16 cellular contexts compared by ENCODE assay signal in the genomic region with DNA sequence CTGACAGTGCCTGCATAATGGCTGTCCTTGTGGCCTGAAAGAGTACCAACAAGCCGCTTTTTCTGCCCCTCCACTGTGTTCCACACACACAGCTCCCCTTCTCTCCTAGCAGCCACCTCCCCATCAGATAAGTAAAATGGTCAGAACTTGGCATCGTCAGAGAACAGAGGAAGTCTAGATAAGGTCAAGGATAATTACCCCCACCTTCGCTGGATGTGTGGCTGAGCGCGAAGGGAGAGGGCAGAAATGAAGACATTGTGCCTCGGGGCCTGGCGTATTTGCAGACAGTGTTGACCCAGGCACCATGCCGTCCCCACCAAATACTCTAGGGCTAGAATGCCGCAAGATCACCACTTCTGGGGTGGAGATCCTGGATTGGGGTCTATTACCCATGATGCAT. TPM values are rescaled to one million over a fixed set of nuclear protein-coding genes. Genes with fewer than 3 reads are reported as not detected.
DNase-seq lines count a peak whose midpoint lies in the region; ATAC-seq and TF ChIP-seq lines count a peak whose summit lies in the region.
"Had no signal": no experiment of that assay in that cellular context is flagged by ENCODE, and none has a peak within 500 bp of the region (broad histone marks: within the 10 kb centered on the region; RNA-seq: fewer than 3 reads in every experiment).

No MANE protein-coding gene starts in this region.

- no peak overlapping the region for H3K9ac ChIP-seq in mesendoderm (ENCODE audit: low read length)
- H3K9ac ChIP-seq: GM23248 had no signal

- H3K27me3 Mint-ChIP-seq in activated T-cell treated with anti-CD3 and anti-CD28 coated beads, Interleukin-2, amount 50 U/mL, for 24 hours = no peaks in the 10 kb centered on the region
- no peaks in the 10 kb centered on the region for H3K27me3 Mint-ChIP-seq in activated T-cell treated with anti-CD3 and anti-CD28 coated beads, Interleukin-2, amount 50 U/mL, for 72 hours (ENCODE audit: low read depth)
- H3K27me3 Mint-ChIP-seq: B cell had no signal

- no peak overlapping the region for H4K5ac ChIP-seq in mesendoderm (ENCODE audit: low read length)

- H3K9me3 Mint-ChIP-seq in activated T-cell treated with anti-CD3 and anti-CD28 coated beads, Interleukin-2, amount 50 U/mL, for 24 hours = no peaks in the 10 kb centered on the region
- no peaks in the 10 kb centered on the region for H3K9me3 Mint-ChIP-seq in activated T-cell treated with anti-CD3 and anti-CD28 coated beads, Interleukin-2, amount 50 U/mL, for 72 hours
- H3K9me3 Mint-ChIP-seq: CD8-positive, alpha-beta T cell had no signal

- no peaks in the 10 kb centered on the region for H3K4me1 Mint-ChIP-seq in activated T-cell treated with anti-CD3 and anti-CD28 coated beads, Interleukin-2, amount 50 U/mL, for 24 hours (ENCODE audit: low read depth)
- H3K4me1 Mint-ChIP-seq in activated T-cell treated with anti-CD3 and anti-CD28 coated beads, Interleukin-2, amount 50 U/mL, for 72 hours (ENCODE audit: low read depth) = no peaks in the 10 kb centered on the region

- no peak for TF ChIP-seq POLR2A in adrenal gland (IDR thresholded peaks at IDR 0.05)
- TF ChIP-seq POLR2A in testis (IDR thresholded peaks at IDR 0.05) = no peak

- H3K36me3 ChIP-seq in adrenal gland (replicated peaks in 1 of 2) (peaks cover 0 to 91% of the 10 kb centered on the region in 2 donors), testis (ENCODE audit: low read depth, missing control alignments) (no peaks in the 10 kb centered on the region), mesendoderm (ENCODE audit: control insufficient read depth, insufficient read depth, low read length) (peaks cover 13% of the 10 kb centered on the region)

- H3K27ac Mint-ChIP-seq in activated T-cell treated with anti-CD3 and anti-CD28 coated beads, Interleukin-2, amount 50 U/mL, for 24 hours = no peak overlapping the region
- no peak overlapping the region for H3K27ac Mint-ChIP-seq in activated T-cell treated with anti-CD3 and anti-CD28 coated beads, Interleukin-2, amount 50 U/mL, for 72 hours
- H3K27ac Mint-ChIP-seq: CD8-positive, alpha-beta T cell had no signal

- H3K4me3 ChIP-seq in adrenal gland (no peak overlapping the region), testis (no peak overlapping the region), mesendoderm (ENCODE audit: low read length) (no peak overlapping the region)
- H3K4me3 ChIP-seq: BLaER1 treated with 17β-estradiol and CSF1 and Interleukin-3, amounts not matched to agents 10 nM and 100 nM; GM23248; HAP-1 had no signal

- peak in 1 of 6 experiments; percentile 4 for TF ChIP-seq CTCF in adrenal gland (IDR thresholded peaks at IDR 0.05)
- no peak for TF ChIP-seq CTCF in testis (IDR thresholded peaks at IDR 0.05)

- no peak overlapping the region for H2BK5ac ChIP-seq in mesendoderm (ENCODE audit: low read length)

- H3K4me3 Mint-ChIP-seq in activated T-cell treated with anti-CD3 and anti-CD28 coated beads, Interleukin-2, amount 50 U/mL, for 24 hours = no peak overlapping the region
- H3K4me3 Mint-ChIP-seq in activated T-cell treated with anti-CD3 and anti-CD28 coated beads, Interleukin-2, amount 50 U/mL, for 72 hours = no peak overlapping the region
- H3K4me3 Mint-ChIP-seq: B cell; CD8-positive, alpha-beta T cell had no signal

- H3K79me1 ChIP-seq in mesendoderm (ENCODE audit: low read length) = no peaks in the 10 kb centered on the region

- H3K4me2 ChIP-seq in mesendoderm (ENCODE audit: low read length) = no peak overlapping the region
- H3K4me2 ChIP-seq: BLaER1 treated with 17β-estradiol and CSF1 and Interleukin-3, amounts not matched to agents 10 nM and 100 nM had no signal

- H3K56ac ChIP-seq in mesendoderm (ENCODE audit: low read length) = no peak overlapping the region

- H3K27me3 ChIP-seq in adrenal gland = no peaks in the 10 kb centered on the region
- no peaks in the 10 kb centered on the region for H3K27me3 ChIP-seq in testis
- no peaks in the 10 kb centered on the region for H3K27me3 ChIP-seq in mesendoderm (ENCODE audit: insufficient read depth, low read length, poor library complexity)
- H3K27me3 ChIP-seq: BLaER1 treated with 17β-estradiol and CSF1 and Interleukin-3, amounts not matched to agents 10 nM and 100 nM had no signal

- no peaks in the 10 kb centered on the region for H3K79me2 ChIP-seq in mesendoderm (ENCODE audit: control insufficient read depth, insufficient read depth, low read length)

- DNase-seq in activated T-cell treated with anti-CD3 and anti-CD28 coated beads, Interleukin-2, amount 50 U/mL, for 24 hours = peak; percentile 5
- no peak for DNase-seq in activated T-cell treated with anti-CD3 and anti-CD28 coated beads, Interleukin-2, amount 50 U/mL, for 72 hours
- DNase-seq in adrenal gland (peak in 6 of 7 donors; percentile 41 to 76 (median 64)), islet precursor cell (peak; percentile 50), testis (no peak), SW480 (ENCODE audit: low spot score) (no peak), mesendoderm (no peak), NK-92 (lab: John Stamatoyannopoulos, UW; ENCODE audit: unreplicated experiment) (no peak)
- DNase-seq: 8988T; CD8-positive, alpha-beta T cell; COR-L47; GM23248 had no signal

- no peak overlapping the region for H2BK120ac ChIP-seq in mesendoderm (ENCODE audit: low read depth, low read length)

- H3K27ac ChIP-seq in adrenal gland (peak overlapping the region; percentile 58 to 90 (median 78)), testis (peak overlapping the region; percentile 71 to 72), mesendoderm (ENCODE audit: low read depth, low read length) (no peak overlapping the region)
- H3K27ac ChIP-seq: BLaER1 treated with 17β-estradiol and CSF1 and Interleukin-3, amounts not matched to agents 10 nM and 100 nM; GM23248; HL-60 had no signal

- no peak overlapping the region for H4K8ac ChIP-seq in mesendoderm (ENCODE audit: low read depth, low read length)

- H3K23ac ChIP-seq in mesendoderm (ENCODE audit: low read length) = no peak overlapping the region

- WGBS in adrenal gland, 4 donors = 44 to 51% (median 49%) methylated on average over 8 to 9 of the region's 9 CpGs
- WGBS in testis, 2 donors = 56 to 89% methylated on average over 9 of the region's 9 CpGs
- no CpG with 5 or more reads among the region's 9 CpGs for WGBS in mesendoderm (ENCODE audit: extremely low coverage, insufficient coverage, low lambda C conversion rate)

- no peak overlapping the region for H3K18ac ChIP-seq in mesendoderm (ENCODE audit: low read length)

- no peaks in the 10 kb centered on the region for H3K9me3 ChIP-seq in adrenal gland (replicated peaks in 1 of 3)
- no peaks in the 10 kb centered on the region for H3K9me3 ChIP-seq in testis
- H3K9me3 ChIP-seq: BLaER1 treated with 17β-estradiol and CSF1 and Interleukin-3, amounts not matched to agents 10 nM and 100 nM; HAP-1 had no signal

- ATAC-seq in activated T-cell treated with anti-CD3 and anti-CD28 coated beads, Interleukin-2, amount 50 U/mL, for 72 hours (replicated peaks in 1 of 2) = no peak
- ATAC-seq: CD8-positive, alpha-beta T cell had no signal

- H2AK5ac ChIP-seq in mesendoderm (ENCODE audit: low read length) = no peak overlapping the region

- intact Hi-C loops in adrenal gland (cut with DNase I) (no loop called here), testis (cut with DNase I; ENCODE audit: low total_unique reads) (no loop called here)

- H3K4me1 ChIP-seq in adrenal gland (replicated peaks in 1 of 2) = peaks cover 31 to 39% of the 10 kb centered on the region in 2 donors
- H3K4me1 ChIP-seq in testis = peaks cover 62% of the 10 kb centered on the region
- H3K4me1 ChIP-seq in mesendoderm (ENCODE audit: control insufficient read depth, low read depth, low read length) = no peaks in the 10 kb centered on the region
- H3K4me1 ChIP-seq: BLaER1 treated with 17β-estradiol and CSF1 and Interleukin-3, amounts not matched to agents 10 nM and 100 nM; HAP-1 had no signal

- H3K4ac ChIP-seq in mesendoderm (ENCODE audit: low read depth, low read length) = no peak overlapping the region

- H2BK15ac ChIP-seq in mesendoderm (replicated peaks; ENCODE audit: low read depth) = no peak overlapping the region

- peaks cover 96% of the 10 kb centered on the region for H3K36me3 Mint-ChIP-seq in activated T-cell treated with anti-CD3 and anti-CD28 coated beads, Interleukin-2, amount 50 U/mL, for 24 hours (ENCODE audit: low read depth)
- H3K36me3 Mint-ChIP-seq in activated T-cell treated with anti-CD3 and anti-CD28 coated beads, Interleukin-2, amount 50 U/mL, for 72 hours (ENCODE audit: insufficient read depth in 2 of 2) = peaks cover 9 to 37% of the 10 kb centered on the region in 2 donors

RNA-seq across cellular contexts. Expression of a gene that starts 30.6 kb away (rescaled TPM):
- total RNA-seq in activated T-cell treated with anti-CD3 and anti-CD28 coated beads, Interleukin-2, amount 50 U/mL, for 72 hours = 10 to 100 TPM; 17.2 to 24.7 TPM
- total RNA-seq in adrenal gland (100 to 1,000 TPM in 6 of 8 donors, 10 to 100 TPM in 2; 74.5 to 309 (median 128) TPM), testis (100 to 1,000 TPM; 290 to 519 TPM)
- polyA plus RNA-seq in adrenal gland (10 to 100 TPM; 22.8 to 54.7 (median 24.0) TPM), testis (ENCODE audit: insufficient read depth, low read depth, low replicate concordance) (101 TPM)
- 22.7 TPM for polyA plus RNA-seq in mesendoderm (2013, experiment 1 of 2)
- 24.1 TPM for polyA plus RNA-seq in mesendoderm (2013, experiment 2 of 2)

Comparison
In these comparisons a context has a peak if more than half of its experiments do, and no peak if none do; other contexts are left out.
1. DNase-seq: peak in activated T-cell treated with anti-CD3 and anti-CD28 coated beads, Interleukin-2, amount 50 U/mL, for 24 hours (single experiment), adrenal gland (6 of 7) and islet precursor cell (single experiment); none in activated T-cell treated with anti-CD3 and anti-CD28 coated beads, Interleukin-2, amount 50 U/mL, for 72 hours (0 of 2), testis (single experiment), SW480 (single experiment), mesendoderm (single experiment) and NK-92 (single experiment).